In genomic region chr11:45732343-45732742, GRCh38 we compare ENCODE assay signal across 17 cellular contexts.
"Had no signal": no experiment of that assay in that cellular context is flagged by ENCODE, and none has a peak within 500 bp of the region (broad histone marks: within the 10 kb centered on the region; RNA-seq: fewer than 3 reads in every experiment).

No MANE protein-coding gene starts in this region.

- H3K9me3 ChIP-seq: SJCRH30 had no signal

- H3K36me3 ChIP-seq: SJCRH30 had no signal

- H3K4me3 ChIP-seq: SJCRH30 had no signal

- ATAC-seq: Panc1, PC-3, Right ventricle myocardium inferior, SK-N-SH treated with all-trans-retinoic acid at 6 μM for 48 hours had no signal

- DNase-seq: KBM-7, NCI-H1048, NCI-H1105, NCI-H1436 treated with DMSO at 0.1 percent for 48 hours, NCI-H1694, NCI-H187 treated with DMSO at 0.1 percent for 48 hours, NCI-H2029 treated with DMSO at 0.1 percent for 48 hours, NCI-H345, NCI-H446 treated with DMSO at 0.1 percent for 48 hours, NCI-H510A treated with DMSO at 0.1 percent for 48 hours, NCI-H526, PC-3, SHP77 treated with DMSO at 0.1 percent for 48 hours, SJCRH30 had no signal

- H3K27ac ChIP-seq: SJCRH30 had no signal

- H3K4me1 ChIP-seq: SJCRH30 had no signal
